ENCODE assay signal across 26 cellular contexts in the genomic region with DNA sequence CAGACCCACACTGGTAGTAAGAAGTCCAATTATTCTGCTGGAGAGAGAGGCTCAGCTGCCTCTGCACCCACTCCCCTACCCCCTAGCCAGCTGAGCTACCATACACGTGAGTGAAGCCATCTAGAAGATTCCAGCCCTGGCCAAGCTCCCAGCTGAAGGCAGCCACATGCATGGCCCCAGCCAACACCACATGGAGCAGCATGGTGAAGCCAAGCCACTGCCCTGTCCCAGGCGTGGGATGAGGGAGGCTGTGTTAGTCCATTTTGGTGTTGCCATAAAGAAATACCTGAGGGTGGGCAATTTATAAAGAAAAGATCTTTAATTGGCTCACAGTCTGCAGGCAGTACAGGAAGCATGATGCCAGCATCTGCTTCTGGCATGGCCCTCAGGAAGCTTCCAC.
"Had no signal": no experiment of that assay in that cellular context is flagged by ENCODE, and none has a peak within 500 bp of the region (broad histone marks: within the 10 kb centered on the region; RNA-seq: fewer than 3 reads in every experiment).

No MANE protein-coding gene starts in this region.

- H3K4me1 ChIP-seq: left lung, lower lobe of right lung, parathyroid adenoma, right atrium auricular region, tibial artery, upper lobe of right lung had no signal

- DNase-seq: hypothalamus; immature natural killer cell; kidney; left colon; left lung; lower lobe of right lung; mammary epithelial cell; mesenchymal stem cell; naive thymus-derived CD8-positive, alpha-beta T cell; nucleus accumbens; stimulated activated CD4-positive, alpha-beta T cell treated with anti-CD3 and anti-CD28 coated beads, Interleukin-4, amount 100 ng/mL, for 24 hours; stimulated activated naive CD4-positive, alpha-beta T cell; trophoblast cell; upper lobe of right lung had no signal

- H3K9ac ChIP-seq: parathyroid adenoma had no signal

- H3K27me3 ChIP-seq: right atrium auricular region, suprapubic skin, upper lobe of right lung had no signal

- FAIRE-seq: islet of Langerhans, kidney, urothelium cell line had no signal

- H3K27ac Mint-ChIP-seq: immature natural killer cell; naive thymus-derived CD8-positive, alpha-beta T cell; progenitor cell of endocrine pancreas; stimulated activated effector memory CD8-positive, alpha-beta T cell treated with anti-CD3 and anti-CD28 coated beads, Interleukin-12 subunit alpha, Interleukin-12 subunit beta, amount 100 ng/mL, for 72 hours; stimulated activated naive CD8-positive, alpha-beta T cell treated with anti-CD3 and anti-CD28 coated beads, Interleukin-15, Interleukin-2, amounts not matched to agents 100 ng/mL and 50 ng/mL, for 24 hours had no signal

- ATAC-seq: left colon; left lung; lower lobe of right lung; naive thymus-derived CD8-positive, alpha-beta T cell; sciatic nerve; stimulated activated effector memory CD8-positive, alpha-beta T cell treated with anti-CD3 and anti-CD28 coated beads, Interleukin-12 subunit alpha, Interleukin-12 subunit beta, amount 100 ng/mL, for 72 hours; upper lobe of right lung had no signal

- H3K79me2 ChIP-seq: parathyroid adenoma had no signal

- H3K27ac ChIP-seq: left lung, lower lobe of right lung, parathyroid adenoma, right atrium auricular region, skin epidermis, suprapubic skin, thoracic aorta, tibial artery, upper lobe of right lung had no signal

- H3K9me3 ChIP-seq: left lung, lower lobe of right lung, right atrium auricular region, suprapubic skin, thoracic aorta, tibial artery, upper lobe of right lung had no signal

- H2AFZ ChIP-seq: parathyroid adenoma had no signal

- H3K36me3 ChIP-seq: left lung, lower lobe of right lung, right atrium auricular region, suprapubic skin, thoracic aorta, tibial artery, upper lobe of right lung had no signal

- H3K4me1 Mint-ChIP-seq: immature natural killer cell; stimulated activated effector memory CD8-positive, alpha-beta T cell treated with anti-CD3 and anti-CD28 coated beads, Interleukin-12 subunit alpha, Interleukin-12 subunit beta, amount 100 ng/mL, for 72 hours had no signal

- H3K36me3 Mint-ChIP-seq: immature natural killer cell; naive thymus-derived CD8-positive, alpha-beta T cell; stimulated activated effector memory CD8-positive, alpha-beta T cell treated with anti-CD3 and anti-CD28 coated beads, Interleukin-12 subunit alpha, Interleukin-12 subunit beta, amount 100 ng/mL, for 72 hours had no signal

- H3K27me3 Mint-ChIP-seq: progenitor cell of endocrine pancreas; stimulated activated naive CD8-positive, alpha-beta T cell treated with anti-CD3 and anti-CD28 coated beads, Interleukin-15, Interleukin-2, amounts not matched to agents 100 ng/mL and 50 ng/mL, for 24 hours had no signal

- H3K9me3 Mint-ChIP-seq: immature natural killer cell; naive thymus-derived CD8-positive, alpha-beta T cell; stimulated activated effector memory CD8-positive, alpha-beta T cell treated with anti-CD3 and anti-CD28 coated beads, Interleukin-12 subunit alpha, Interleukin-12 subunit beta, amount 100 ng/mL, for 72 hours; stimulated activated naive CD8-positive, alpha-beta T cell treated with anti-CD3 and anti-CD28 coated beads, Interleukin-15, Interleukin-2, amounts not matched to agents 100 ng/mL and 50 ng/mL, for 24 hours had no signal

- H3K4me3 ChIP-seq: left lung, lower lobe of right lung, right atrium auricular region, skin epidermis, suprapubic skin, thoracic aorta, tibial artery, upper lobe of right lung had no signal

- H3K4me3 Mint-ChIP-seq: immature natural killer cell; naive thymus-derived CD8-positive, alpha-beta T cell; stimulated activated effector memory CD8-positive, alpha-beta T cell treated with anti-CD3 and anti-CD28 coated beads, Interleukin-12 subunit alpha, Interleukin-12 subunit beta, amount 100 ng/mL, for 72 hours; stimulated activated naive CD8-positive, alpha-beta T cell treated with anti-CD3 and anti-CD28 coated beads, Interleukin-15, Interleukin-2, amounts not matched to agents 100 ng/mL and 50 ng/mL, for 24 hours had no signal
